In genomic region chr9:73162987-73163763, GRCh38 we compare ENCODE assay signal across 11 cellular contexts. TPM values are rescaled to one million over a fixed set of nuclear protein-coding genes. Genes with fewer than 3 reads are reported as not detected.
A peak's percentile ranks its signal among the peaks of the same experiment; 100 is the strongest.
DNase-seq lines count a peak whose midpoint lies in the region; ATAC-seq and TF ChIP-seq lines count a peak whose summit lies in the region.
"Had no signal": no experiment of that assay in that cellular context is flagged by ENCODE, and none has a peak within 500 bp of the region (broad histone marks: within the 10 kb centered on the region; RNA-seq: fewer than 3 reads in every experiment).

No MANE protein-coding gene starts in this region.

- peaks cover 50% of the 10 kb centered on the region for H3F3A ChIP-seq in SK-N-SH (replicated peaks; ENCODE audit: insufficient read depth)

- H3K9me3 ChIP-seq in SK-N-SH (no peaks in the 10 kb centered on the region), Karpas-422 (ENCODE audit: low read length) (no peaks in the 10 kb centered on the region)

- H3K27me3 ChIP-seq in SK-N-SH (ENCODE audit: insufficient read depth): no peaks in the 10 kb centered on the region
- H3K27me3 ChIP-seq in Karpas-422 (ENCODE audit: low read length): no peaks in the 10 kb centered on the region

- H2AFZ ChIP-seq in SK-N-SH (ENCODE audit: low read depth) (no peak overlapping the region), Karpas-422 (ENCODE audit: low read length) (no peak overlapping the region)

- no peak for TF ChIP-seq EP300 in SK-N-SH (IDR thresholded peaks at IDR 0.05; ENCODE audit: borderline replicate concordance in 1 of 2, low read depth in 1 of 2, low read length in 1 of 2)

- no peaks in the 10 kb centered on the region for H3K9me2 ChIP-seq in SK-N-SH
- no peaks in the 10 kb centered on the region for H3K9me2 ChIP-seq in Karpas-422 (replicated peaks; ENCODE audit: insufficient read depth, low read length)

- DNase-seq in SK-N-SH (no peak), Karpas-422 (peak; percentile 46), choroid plexus epithelial cell (ENCODE audit: low read depth) (no peak), progenitor cell of endocrine pancreas (ENCODE audit: low spot score, unreplicated experiment) (no peak), NCI-H1930 (lab: John Stamatoyannopoulos, UW) (no peak), NCI-H187 treated with DMSO at 0.1 percent for 48 hours (lab: John Stamatoyannopoulos, UW) (no peak), anterior cingulate cortex (lab: John Stamatoyannopoulos, UW) (no peak)
- DNase-seq: Right ventricle myocardium superior; stimulated activated CD4-positive, alpha-beta T cell treated with anti-CD3 and anti-CD28 coated beads, Interleukin-15, amount 100 ng/mL, for 24 hours had no signal

- no peak overlapping the region for H3K4me3 Mint-ChIP-seq in progenitor cell of endocrine pancreas (ENCODE audit: low read depth)
- H3K4me3 Mint-ChIP-seq: nephron had no signal

- H3K4me1 Mint-ChIP-seq in progenitor cell of endocrine pancreas (ENCODE audit: low read depth): peaks cover 3% of the 10 kb centered on the region
- H3K4me1 Mint-ChIP-seq: nephron had no signal

- POLR2A ChIA-PET in SK-N-SH (lab: Yijun Ruan, JAX): no interaction called here

- no peak for TF ChIP-seq RAD21 in SK-N-SH (IDR thresholded peaks at IDR 0.05; ENCODE audit: low read length)

- H3K4me2 ChIP-seq in SK-N-SH: no peak overlapping the region
- H3K4me2 ChIP-seq in Karpas-422 (ENCODE audit: low read depth, low read length, poor library complexity, severe bottlenecking): no peak overlapping the region

- H3K27ac ChIP-seq in SK-N-SH (ENCODE audit: low read depth in 2 of 2, low read length in 1 of 2) (no peak overlapping the region), Karpas-422 (ENCODE audit: low read length) (no peak overlapping the region)

- peaks cover 96% of the 10 kb centered on the region for H3K27me3 Mint-ChIP-seq in progenitor cell of endocrine pancreas

- H3K9me3 Mint-ChIP-seq in progenitor cell of endocrine pancreas (ENCODE audit: low read depth): no peaks in the 10 kb centered on the region
- H3K9me3 Mint-ChIP-seq: nephron had no signal

- H3K36me3 ChIP-seq in SK-N-SH (replicated peaks in 1 of 2; ENCODE audit: control insufficient read depth in 1 of 2, insufficient read depth in 2 of 2, low read length in 1 of 2) (peaks cover 95 to 100% of the 10 kb centered on the region in 2 experiments), Karpas-422 (ENCODE audit: insufficient read depth, low read length) (no peaks in the 10 kb centered on the region)

- TF ChIP-seq CTCF in SK-N-SH (IDR thresholded peaks at IDR 0.05) (no peak), choroid plexus epithelial cell (conservative IDR thresholded peaks at IDR 0.05; ENCODE audit: low read depth, low read length) (peak; percentile 17), progenitor cell of endocrine pancreas (IDR thresholded peaks at IDR 0.05; ENCODE audit: unreplicated experiment) (peak; percentile 25)

- WGBS in SK-N-SH (ENCODE audit: low lambda C conversion rate): 54% methylated on average over 6 of the region's 6 CpGs

- no peak overlapping the region for H3K4me3 ChIP-seq in SK-N-SH (ENCODE audit: low read depth in 2 of 2, low read length in 1 of 2)
- H3K4me3 ChIP-seq in Karpas-422 (ENCODE audit: low read length): no peak overlapping the region
- no peak overlapping the region for H3K4me3 ChIP-seq in choroid plexus epithelial cell (ENCODE audit: low read depth, low read length)

- peaks cover 0 to 14% of the 10 kb centered on the region in 2 experiments; a peak in 1 of 4 replicates for H3K4me1 ChIP-seq in SK-N-SH (ENCODE audit: control insufficient read depth in 1 of 2, insufficient read depth in 2 of 2, low read depth in 1 of 2, low read length in 1 of 2)
- no peaks in the 10 kb centered on the region; the same call in 1 of the 2 replicates for H3K4me1 ChIP-seq in Karpas-422 (ENCODE audit: low read length)

- H3K27ac Mint-ChIP-seq in progenitor cell of endocrine pancreas: no peak overlapping the region
- H3K27ac Mint-ChIP-seq: nephron had no signal

- peaks cover 54% of the 10 kb centered on the region for H3K79me2 ChIP-seq in SK-N-SH (ENCODE audit: insufficient read depth)
- no peaks in the 10 kb centered on the region for H3K79me2 ChIP-seq in Karpas-422 (ENCODE audit: low read length)

- 0 out of 3 replicates have a peak, but pooled peaks have one; percentile 5 for ATAC-seq in SK-N-SH treated with all-trans-retinoic acid at 6 μM for 48 hours

- CTCF ChIA-PET in SK-N-SH (lab: Yijun Ruan, JAX): no interaction called here

- peaks cover 11% of the 10 kb centered on the region for H4K20me1 ChIP-seq in SK-N-SH (ENCODE audit: insufficient read depth)
- no peaks in the 10 kb centered on the region for H4K20me1 ChIP-seq in Karpas-422 (ENCODE audit: insufficient read depth, low read depth, low read length)

- no peaks in the 10 kb centered on the region for H3K36me3 Mint-ChIP-seq in progenitor cell of endocrine pancreas (ENCODE audit: insufficient read depth)

- H3K9ac ChIP-seq in SK-N-SH (no peak overlapping the region), Karpas-422 (ENCODE audit: low read length) (no peak overlapping the region)

TF ChIP-seq in SK-N-SH treated with all-trans-retinoic acid at 6 μM for 48 hours, 23 proteins besides CTCF, POLR2A, EP300 and RAD21 (continues in another document):
- TF ChIP-seq BACH2 (CRISPR knock-in tag; IDR thresholded peaks at IDR 0.05; ENCODE audit: borderline replicate concordance): no peak
- no peak for TF ChIP-seq POU6F1 (CRISPR knock-in tag; IDR thresholded peaks at IDR 0.05; ENCODE audit: borderline replicate concordance, low read depth)
- TF ChIP-seq ZNF70 (CRISPR knock-in tag; IDR thresholded peaks at IDR 0.05): no peak
- TF ChIP-seq ZFP30 (CRISPR knock-in tag; IDR thresholded peaks at IDR 0.05): no peak
- TF ChIP-seq SNAI2 (CRISPR knock-in tag; IDR thresholded peaks at IDR 0.05): no peak
- no peak for TF ChIP-seq CREB5 (CRISPR knock-in tag; IDR thresholded peaks at IDR 0.05; ENCODE audit: low read depth)
- TF ChIP-seq ISL1 (CRISPR knock-in tag; IDR thresholded peaks at IDR 0.05): no peak

TF ChIP-seq in SK-N-SH, 30 proteins besides CTCF, POLR2A, EP300 and RAD21:
- TF ChIP-seq PBX3 (IDR thresholded peaks at IDR 0.05) (no peak), RCOR1 (IDR thresholded peaks at IDR 0.05; ENCODE audit: low read length) (no peak), ZBTB33 (IDR thresholded peaks at IDR 0.05; ENCODE audit: borderline replicate concordance, low read depth) (no peak), MEF2A (IDR thresholded peaks at IDR 0.05; ENCODE audit: borderline replicate concordance, low read depth) (no peak), IRF3 (IDR thresholded peaks at IDR 0.05; ENCODE audit: low read depth, low read length) (no peak), RFX5 (IDR thresholded peaks at IDR 0.05; ENCODE audit: low read length) (no peak), ELF1 (IDR thresholded peaks at IDR 0.05) (no peak), SIN3A (IDR thresholded peaks at IDR 0.05; ENCODE audit: borderline replicate concordance, low read depth, low read length) (no peak), RXRA (IDR thresholded peaks at IDR 0.05; ENCODE audit: borderline replicate concordance, low read depth) (no peak)

RNA-seq across cellular contexts. Expression of gene ANXA1, which starts 11.5 kb away (rescaled TPM):
- 443 and 608 TPM in 2 replicates for polyA plus RNA-seq in SK-N-SH (2012; rRNA removed)
- 640 and 748 TPM in 2 replicates for polyA plus RNA-seq in SK-N-SH (2012; cell fraction: cytosol; rRNA removed)
- 216 and 495 TPM in 2 replicates for polyA plus RNA-seq in SK-N-SH (2012; cell fraction: nucleus; rRNA removed)
- not detected in 2 replicates for total RNA-seq in Karpas-422 (2014; rRNA removed; shearing (Covaris generic); ENCODE audit: low replicate concordance)
- 1.1 and 3.1 TPM in 2 replicates for total RNA-seq in progenitor cell of endocrine pancreas
